ENCODE assay signal across 13 cellular contexts in genomic region chr21:37749132-37749531, GRCh38.
DNase-seq lines count a peak whose midpoint lies in the region; ATAC-seq, FAIRE-seq and TF ChIP-seq lines count a peak whose summit lies in the region.
"Had no signal": no experiment of that assay in that cellular context is flagged by ENCODE, and none has a peak within 500 bp of the region (broad histone marks: within the 10 kb centered on the region; RNA-seq: fewer than 3 reads in every experiment).

No MANE protein-coding gene starts in this region.

- peak; percentile 72 for DNase-seq in mammary epithelial cell
- no peak for DNase-seq in MCF 10A (ENCODE audit: unreplicated experiment)
- peak; percentile 11 for DNase-seq in endodermal cell
- no peak for DNase-seq in keratinocyte (ENCODE audit: low read depth, low spot score)
- no peak for DNase-seq in SHP77 treated with DMSO at 0.1 percent for 48 hours (lab: John Stamatoyannopoulos, UW)
- DNase-seq in NCI-H1092 treated with DMSO at 0.1 percent for 48 hours (lab: John Stamatoyannopoulos, UW), result no peak
- DNase-seq: CD4-positive, CD25-positive, alpha-beta regulatory T cell; GM23248 had no signal

- BruUV-seq in mammary epithelial cell (replicated peaks; lab: Mats Ljungman, UMichigan), result no TSS peak
- BruUV-seq in MCF 10A (replicated peaks; lab: Mats Ljungman, UMichigan), result no TSS peak

- H3K9ac ChIP-seq in mammary epithelial cell (ENCODE audit: insufficient read depth, low read length) (no peak overlapping the region), endodermal cell (ENCODE audit: extremely low read depth, low read length, poor library complexity, severe bottlenecking) (no peak overlapping the region), keratinocyte (ENCODE audit: control insufficient read depth, extremely low read depth, insufficient read depth, low read length) (no peak overlapping the region)
- H3K9ac ChIP-seq: GM23248 had no signal

- intact Hi-C loops in mammary epithelial cell (cut with micrococcal nuclease) (no loop called here), MCF 10A (cut with micrococcal nuclease) (no loop called here)

- H3K4me1 ChIP-seq in mammary epithelial cell (ENCODE audit: insufficient read depth, low read length), result no peaks in the 10 kb centered on the region
- no peaks in the 10 kb centered on the region for H3K4me1 ChIP-seq in endodermal cell (ENCODE audit: control insufficient read depth, insufficient read depth, low read length)
- no peaks in the 10 kb centered on the region for H3K4me1 ChIP-seq in keratinocyte (ENCODE audit: control insufficient read depth, extremely low read depth, insufficient read depth, low read length)

- H3K79me2 ChIP-seq in mammary epithelial cell (ENCODE audit: insufficient read depth, low read length), result no peaks in the 10 kb centered on the region
- H3K79me2 ChIP-seq in keratinocyte (ENCODE audit: control insufficient read depth, insufficient read depth, low read length), result no peaks in the 10 kb centered on the region

- H3K27me3 Mint-ChIP-seq in MCF 10A (ENCODE audit: insufficient read depth, unreplicated experiment), result peaks cover 41% of the 10 kb centered on the region
- peaks cover 25% of the 10 kb centered on the region for H3K27me3 Mint-ChIP-seq in endodermal cell (ENCODE audit: insufficient read depth)

- H3K9me1 ChIP-seq in keratinocyte (ENCODE audit: control insufficient read depth, extremely low read depth, insufficient read depth, low read length), result no peaks in the 10 kb centered on the region

- H3K27ac Mint-ChIP-seq in MCF 10A (ENCODE audit: low read depth, unreplicated experiment), result no peak overlapping the region
- no peak overlapping the region for H3K27ac Mint-ChIP-seq in endodermal cell
- H3K27ac Mint-ChIP-seq: CD4-positive, CD25-positive, alpha-beta regulatory T cell had no signal

- no peak overlapping the region for H3K4me2 ChIP-seq in mammary epithelial cell (ENCODE audit: insufficient read depth, low read depth, low read length)
- H3K4me2 ChIP-seq in keratinocyte (ENCODE audit: control insufficient read depth, extremely low read depth, insufficient read depth, low read depth, low read length), result no peak overlapping the region

- H3K27me3 ChIP-seq in mammary epithelial cell (ENCODE audit: insufficient read depth, low read length) (no peaks in the 10 kb centered on the region), endodermal cell (ENCODE audit: control insufficient read depth, insufficient read depth, low read length, poor library complexity, severe bottlenecking) (peaks cover 16% of the 10 kb centered on the region), keratinocyte (ENCODE audit: control insufficient read depth, extremely low read depth, insufficient read depth, low read length) (no peaks in the 10 kb centered on the region)

- WGBS in mammary epithelial cell (ENCODE audit: low coverage, missing lambda C conversion rate), result 35% methylated on average over 9 of the region's 9 CpGs
- WGBS in endodermal cell (ENCODE audit: insufficient coverage in 1 of 2, insufficient read length in 1 of 2), 2 experiments, result 81 to 87% methylated on average over 5 to 9 of the region's 9 CpGs

- in situ Hi-C loops in mammary epithelial cell (cut with MboI; ENCODE audit: low sequenced_read_pairs in 2 of 2), result no loop called here

- POLR2A ChIA-PET in MCF 10A (lab: Yijun Ruan, JAX), result interaction anchor here (1.1 kb wide), 1 partner anchor 43 kb away, joined by 3 read pairs; no protein-coding TSS in a partner anchor

- dilution Hi-C loops in mammary epithelial cell (cut with HindIII; ENCODE audit: low sequenced_read_pairs), result no loop called here
- dilution Hi-C loops in keratinocyte (cut with MboI; ENCODE audit: extremely low pct_ligation_motif_present, low sequenced_read_pairs), result loop anchor here (25.0 kb wide), 1 partner anchor 388 kb away; no protein-coding TSS in a partner anchor

- H4K20me1 ChIP-seq in mammary epithelial cell (ENCODE audit: insufficient read depth, low read length) (no peaks in the 10 kb centered on the region), keratinocyte (ENCODE audit: control insufficient read depth, extremely low read depth, insufficient read depth, low read length) (no peaks in the 10 kb centered on the region)

- H3K36me3 ChIP-seq in mammary epithelial cell (ENCODE audit: insufficient read depth, low read length) (no peaks in the 10 kb centered on the region), endodermal cell (ENCODE audit: control insufficient read depth, insufficient read depth, low read length) (no peaks in the 10 kb centered on the region), keratinocyte (ENCODE audit: control insufficient read depth in 2 of 2, extremely low read depth in 1 of 2, insufficient read depth in 2 of 2, low read length in 2 of 2) (no peaks in the 10 kb centered on the region)

- H2AFZ ChIP-seq in mammary epithelial cell (ENCODE audit: low read depth, low read length) (no peak overlapping the region), keratinocyte (ENCODE audit: control insufficient read depth, low read length) (no peak overlapping the region)
- H2AFZ ChIP-seq: GM23248 had no signal

- CTCF ChIA-PET in mammary epithelial cell (lab: Charles Lee; ENCODE audit: low non-redundant PET), result no interaction called here
- CTCF ChIA-PET in MCF 10A (lab: Yijun Ruan, JAX), result interaction anchor here (1.3 kb wide), 1 partner anchor 603 kb away, joined by 4 read pairs; no protein-coding TSS in a partner anchor

- H3K36me3 Mint-ChIP-seq in MCF 10A (ENCODE audit: insufficient read depth, unreplicated experiment), result no peaks in the 10 kb centered on the region
- H3K36me3 Mint-ChIP-seq in endodermal cell (ENCODE audit: low read depth), result no peaks in the 10 kb centered on the region
- H3K36me3 Mint-ChIP-seq: CD4-positive, CD25-positive, alpha-beta regulatory T cell had no signal

- no peaks in the 10 kb centered on the region for H3K9me3 ChIP-seq in mammary epithelial cell (replicated peaks; ENCODE audit: insufficient read depth, low read length)
- H3K9me3 ChIP-seq in endodermal cell (ENCODE audit: control insufficient read depth, low read length), result peaks cover 5% of the 10 kb centered on the region
- no peaks in the 10 kb centered on the region for H3K9me3 ChIP-seq in keratinocyte (ENCODE audit: control insufficient read depth, low read depth, low read length)

- H3K4me3 ChIP-seq in mammary epithelial cell (replicated peaks in 1 of 3; ENCODE audit: insufficient read depth in 1 of 3, low read depth in 2 of 3, low read length in 3 of 3) (no peak overlapping the region), endodermal cell (ENCODE audit: low read length) (no peak overlapping the region), keratinocyte (ENCODE audit: control insufficient read depth in 2 of 3, extremely low read depth in 1 of 3, insufficient read depth in 2 of 3, low read depth in 1 of 3, low read length in 3 of 3) (no peak overlapping the region)
- H3K4me3 ChIP-seq: GM23248 had no signal

- no peaks in the 10 kb centered on the region for H3K4me1 Mint-ChIP-seq in MCF 10A (ENCODE audit: insufficient read depth, unreplicated experiment)
- no peaks in the 10 kb centered on the region for H3K4me1 Mint-ChIP-seq in endodermal cell
- H3K4me1 Mint-ChIP-seq: CD4-positive, CD25-positive, alpha-beta regulatory T cell had no signal

- TF ChIP-seq CTCF in mammary epithelial cell (conservative IDR thresholded peaks at IDR 0.05 in 1 of 2, IDR thresholded peaks at IDR 0.05 in 1 of 2; ENCODE audit: extremely low read depth in 1 of 2, insufficient read depth in 1 of 2, low read depth in 1 of 2, low read length in 2 of 2) (no peak), MCF 10A (IDR thresholded peaks at IDR 0.05; ENCODE audit: unreplicated experiment) (no peak), endodermal cell (conservative IDR thresholded peaks at IDR 0.05) (no peak), keratinocyte (optimal IDR thresholded peaks at IDR 0.05 in 1 of 3, IDR thresholded peaks at IDR 0.05 in 1 of 3, conservative IDR thresholded peaks at IDR 0.05 in 1 of 3; ENCODE audit: extremely low read depth in 1 of 3, insufficient read depth in 2 of 3, low read length in 3 of 3) (no peak)

- no peak for ATAC-seq in GM19452 (IDR thresholded peaks at IDR 0.05; ENCODE audit: unreplicated experiment)
- ATAC-seq: HCT116 had no signal

- peak; percentile 5 for FAIRE-seq in keratinocyte (lab: Jason Lieb, UNC)
- FAIRE-seq: H54 had no signal

- H3K4me3 Mint-ChIP-seq in MCF 10A (ENCODE audit: unreplicated experiment) (no peak overlapping the region), endodermal cell (no peak overlapping the region)
- H3K4me3 Mint-ChIP-seq: CD4-positive, CD25-positive, alpha-beta regulatory T cell had no signal

- no peak overlapping the region for H3K27ac ChIP-seq in mammary epithelial cell (ENCODE audit: insufficient read depth, low read depth, low read length)
- H3K27ac ChIP-seq in endodermal cell (ENCODE audit: low read depth, low read length), result no peak overlapping the region
- H3K27ac ChIP-seq in keratinocyte (ENCODE audit: control insufficient read depth, insufficient read depth, low read length), result no peak overlapping the region
- H3K27ac ChIP-seq: 22Rv1, GM23248, HL-60 had no signal

- H3K9me3 Mint-ChIP-seq in MCF 10A (ENCODE audit: unreplicated experiment) (no peaks in the 10 kb centered on the region), endodermal cell (peaks cover 3% of the 10 kb centered on the region)
- H3K9me3 Mint-ChIP-seq: CD4-positive, CD25-positive, alpha-beta regulatory T cell had no signal

Comparison
In these comparisons a context has a peak if more than half of its experiments do, and no peak if none do; other contexts are left out.
1. DNase-seq: peak in mammary epithelial cell (single experiment) and endodermal cell (single experiment); none in MCF 10A (single experiment), keratinocyte (single experiment), SHP77 treated with DMSO at 0.1 percent for 48 hours (single experiment) and NCI-H1092 treated with DMSO at 0.1 percent for 48 hours (single experiment).